Comparison of ENCODE assay signal across 1 cellular context in genomic region chr17:14245002-14245401, GRCh38.
TF ChIP-seq lines count a peak whose summit lies in the region.

No MANE protein-coding gene starts in this region.

TF ChIP-seq in WTC11, 78 proteins besides CTCF, POLR2A, EP300 and RAD21 (continued from another document):
- TF ChIP-seq E2F1 (CRISPR knock-in tag; IDR thresholded peaks at IDR 0.05) = no peak
- TF ChIP-seq HMGXB4 (CRISPR knock-in tag; IDR thresholded peaks at IDR 0.05) = no peak
- TF ChIP-seq NR3C1 (CRISPR knock-in tag; conservative IDR thresholded peaks at IDR 0.05; ENCODE audit: low read depth) = no peak
- no peak for TF ChIP-seq ZNF532 (CRISPR knock-in tag; IDR thresholded peaks at IDR 0.05; ENCODE audit: borderline replicate concordance)
- TF ChIP-seq ETV6 (CRISPR knock-in tag; IDR thresholded peaks at IDR 0.05) = no peak
- no peak for TF ChIP-seq ZNF671 (CRISPR knock-in tag; IDR thresholded peaks at IDR 0.05)
- TF ChIP-seq ZNF512 (CRISPR knock-in tag; IDR thresholded peaks at IDR 0.05; ENCODE audit: borderline replicate concordance) = no peak
- TF ChIP-seq JUN (CRISPR knock-in tag; IDR thresholded peaks at IDR 0.05) = no peak
- TF ChIP-seq TCF7 (CRISPR knock-in tag; IDR thresholded peaks at IDR 0.05; ENCODE audit: low read depth) = no peak
- no peak for TF ChIP-seq E2F5 (CRISPR knock-in tag; IDR thresholded peaks at IDR 0.05)
- no peak for TF ChIP-seq PRRX2 (CRISPR knock-in tag; IDR thresholded peaks at IDR 0.05)
- no peak for TF ChIP-seq ZNF232 (CRISPR knock-in tag; IDR thresholded peaks at IDR 0.05)
